In the genomic region with DNA sequence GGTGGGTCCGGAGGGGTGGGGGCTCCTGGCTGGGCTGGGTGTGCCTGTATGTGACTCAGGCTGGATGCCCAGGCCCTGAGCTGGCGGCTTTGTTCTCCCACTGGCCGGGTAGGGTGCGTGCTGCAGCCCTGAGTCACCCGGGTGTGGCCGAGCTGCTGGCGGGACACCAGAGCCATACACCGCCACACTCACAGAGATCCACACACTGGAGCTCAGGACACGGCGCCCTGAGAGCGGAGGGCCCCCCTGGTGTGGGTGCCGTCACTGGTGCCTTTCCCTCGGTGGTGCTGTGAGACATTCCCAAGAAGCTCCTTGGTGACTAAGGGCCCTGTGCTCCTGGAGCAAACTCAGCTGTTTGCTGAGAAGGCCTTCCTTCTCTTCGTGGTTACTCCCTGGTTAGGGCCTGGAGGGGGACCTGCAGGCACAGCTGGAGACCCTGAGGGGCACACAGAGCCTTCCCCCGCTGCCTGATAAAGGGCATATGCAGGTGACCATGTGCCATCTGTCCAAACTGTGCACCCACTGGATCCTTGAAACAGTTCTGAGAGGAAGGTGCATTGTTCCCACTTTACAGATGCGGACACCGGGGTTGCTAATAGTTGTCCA, we compare ENCODE assay signal across 1 cellular context.
TF ChIP-seq lines count a peak whose summit lies in the region.

No MANE protein-coding gene starts in this region.

TF ChIP-seq in GM23338, 12 proteins besides CTCF, POLR2A, EP300 and RAD21 (continued from another document):
- no peak for TF ChIP-seq ZNF462 (CRISPR knock-in tag; IDR thresholded peaks at IDR 0.05)
